ENCODE assay signal across 15 cellular contexts in genomic region chr7:156106107-156106426, GRCh38.
DNase-seq lines count a peak whose midpoint lies in the region; ATAC-seq and TF ChIP-seq lines count a peak whose summit lies in the region.
"Had no signal": no experiment of that assay in that cellular context is flagged by ENCODE, and none has a peak within 500 bp of the region (broad histone marks: within the 10 kb centered on the region; RNA-seq: fewer than 3 reads in every experiment).

No MANE protein-coding gene starts in this region.

- intact Hi-C loops in left lung (cut with DNase I) = no loop called here

- peak; percentile 52 for ATAC-seq in left lung
- ATAC-seq: K562 had no signal

- TF ChIP-seq CTCF in left lung (IDR thresholded peaks at IDR 0.05) = no peak
- no peak for TF ChIP-seq CTCF in mesothelial cell of epicardium (IDR thresholded peaks at IDR 0.05; ENCODE audit: unreplicated experiment)

- H3K4me1 ChIP-seq in left lung = no peaks in the 10 kb centered on the region
- H3K4me1 ChIP-seq: BLaER1 had no signal

- no peaks in the 10 kb centered on the region for H3K36me3 Mint-ChIP-seq in mesothelial cell of epicardium
- H3K36me3 Mint-ChIP-seq: CD4-positive, CD25-positive, alpha-beta regulatory T cell had no signal

- peaks cover 3% of the 10 kb centered on the region for H3K9me3 Mint-ChIP-seq in mesothelial cell of epicardium
- H3K9me3 Mint-ChIP-seq: CD4-positive, CD25-positive, alpha-beta regulatory T cell; H9 had no signal

- H3K4me1 Mint-ChIP-seq in mesothelial cell of epicardium = no peaks in the 10 kb centered on the region
- H3K4me1 Mint-ChIP-seq: CD4-positive, CD25-positive, alpha-beta regulatory T cell had no signal

- no peaks in the 10 kb centered on the region for H3K9me3 ChIP-seq in left lung
- H3K9me3 ChIP-seq: BLaER1 had no signal

- peaks cover 5% of the 10 kb centered on the region for H3K27me3 Mint-ChIP-seq in mesothelial cell of epicardium (ENCODE audit: low read depth)
- H3K27me3 Mint-ChIP-seq: CD4-positive, CD25-positive, alpha-beta regulatory T cell had no signal

- no peak overlapping the region for H3K4me3 ChIP-seq in left lung
- H3K4me3 ChIP-seq: BLaER1, K562 had no signal

- no peaks in the 10 kb centered on the region for H3K36me3 ChIP-seq in left lung
- H3K36me3 ChIP-seq: BLaER1 had no signal

- DNase-seq in NCI-H1417 (lab: John Stamatoyannopoulos, UW) (peak in 2 of 3 experiments; percentile 83 to 91), NCI-H1417 treated with DMSO at 0.1 percent for 48 hours (lab: John Stamatoyannopoulos, UW) (no peak), NCI-H69 (lab: John Stamatoyannopoulos, UW) (peak; percentile 41), left lung (no peak), DMS53 treated with DMSO at 0.1 percent for 48 hours (lab: John Stamatoyannopoulos, UW; ENCODE audit: unreplicated experiment) (no peak), mesothelial cell of epicardium (ENCODE audit: low spot score in 2 of 2, unreplicated experiment in 2 of 2) (no peak), inferior parietal cortex (ENCODE audit: extremely low spot score) (no peak)
- DNase-seq: 8988T; AML-193; CD4-positive, CD25-positive, alpha-beta regulatory T cell; DMS53; EL; H9 had no signal

- no peak overlapping the region for H3K27ac ChIP-seq in left lung
- H3K27ac ChIP-seq: BLaER1 had no signal

- no peak overlapping the region for H3K4me3 Mint-ChIP-seq in mesothelial cell of epicardium
- H3K4me3 Mint-ChIP-seq: CD4-positive, CD25-positive, alpha-beta regulatory T cell; H9 had no signal

- H3K27ac Mint-ChIP-seq in mesothelial cell of epicardium = no peak overlapping the region
- H3K27ac Mint-ChIP-seq: CD4-positive, CD25-positive, alpha-beta regulatory T cell; H9 had no signal

- H3K27me3 ChIP-seq in left lung = no peaks in the 10 kb centered on the region
- H3K27me3 ChIP-seq: BLaER1 had no signal

Comparison
In these comparisons a context has a peak if more than half of its experiments do, and no peak if none do; other contexts are left out.
1. DNase-seq: peak in NCI-H1417 (2 of 3) and NCI-H69 (single experiment); none in NCI-H1417 treated with DMSO at 0.1 percent for 48 hours (single experiment), left lung (0 of 2), DMS53 treated with DMSO at 0.1 percent for 48 hours (single experiment), mesothelial cell of epicardium (0 of 2) and inferior parietal cortex (single experiment).